24 cellular contexts compared by ENCODE assay signal in the genomic region with DNA sequence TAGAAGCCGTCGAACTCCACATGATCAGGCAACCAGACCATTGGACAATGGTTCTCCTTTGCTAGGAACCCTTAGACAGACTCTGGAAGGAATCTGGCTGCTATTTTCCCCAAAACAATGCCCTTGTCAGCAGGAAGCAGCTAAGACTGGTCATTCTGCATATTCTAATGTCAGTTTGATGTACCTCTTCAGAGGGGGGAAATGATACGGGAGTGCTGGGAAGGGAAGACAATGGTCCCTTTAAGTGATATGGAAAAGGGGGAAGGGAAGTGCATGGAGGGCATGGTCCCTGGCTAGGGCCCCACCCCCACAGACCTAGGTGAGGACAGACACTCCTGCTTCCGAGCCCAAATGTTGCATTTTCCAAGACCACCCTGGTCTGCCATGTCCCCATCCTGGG.
DNase-seq lines count a peak whose midpoint lies in the region; FAIRE-seq and TF ChIP-seq lines count a peak whose summit lies in the region.
"Had no signal": no experiment of that assay in that cellular context is flagged by ENCODE, and none has a peak within 500 bp of the region (broad histone marks: within the 10 kb centered on the region; RNA-seq: fewer than 3 reads in every experiment).

No MANE protein-coding gene starts in this region.

- TF ChIP-seq EP300 in H1 (IDR thresholded peaks at IDR 0.05; ENCODE audit: borderline replicate concordance in 1 of 2, low read depth in 2 of 2, low read length in 2 of 2) = no peak

- H3K23ac ChIP-seq in H1 (ENCODE audit: insufficient read length) = no peak overlapping the region

- H3K56ac ChIP-seq in H1 (replicated peaks; ENCODE audit: insufficient read length, low read depth, low read length) = no peak overlapping the region

- H2BK15ac ChIP-seq in H1 (ENCODE audit: low read length) = no peak overlapping the region

- no peaks in the 10 kb centered on the region for H3K79me2 ChIP-seq in H1 (ENCODE audit: control insufficient read depth in 1 of 2, insufficient read depth in 2 of 2, low read length in 2 of 2)

- H3K9ac ChIP-seq in NT2/D1 (ENCODE audit: insufficient read length, low read depth) (no peak overlapping the region), H1 (replicated peaks in 1 of 4; ENCODE audit: extremely low read depth in 1 of 4, low read depth in 3 of 4, low read length in 3 of 4) (no peak overlapping the region)
- H3K9ac ChIP-seq: BLaER1 had no signal

- H3K27ac ChIP-seq in H1 (ENCODE audit: low read depth, low read length) = no peak overlapping the region
- H3K27ac ChIP-seq: BLaER1 had no signal

- no peak overlapping the region for H3K4me3 ChIP-seq in NT2/D1 (ENCODE audit: insufficient read length, low read depth)
- no peak overlapping the region for H3K4me3 ChIP-seq in H1 (ENCODE audit: extremely low read depth in 1 of 4, insufficient read depth in 2 of 4, low read depth in 3 of 4, low read length in 4 of 4)
- H3K4me3 ChIP-seq: BLaER1 had no signal

- H3K4me2 ChIP-seq in H1 (ENCODE audit: insufficient read depth in 1 of 2, low read depth in 2 of 2, low read length in 2 of 2) = no peak overlapping the region
- H3K4me2 ChIP-seq: BLaER1 had no signal

- peak; percentile 46 for DNase-seq in NT2/D1 (ENCODE audit: low read depth, low spot score)
- DNase-seq in H1 (ENCODE audit: low read depth in 1 of 2, low spot score in 2 of 2) = no peak
- DNase-seq in iPS DF 19.7 (ENCODE audit: low read depth, low spot score) = peak; percentile 17
- no peak for DNase-seq in MV-4-11 (lab: John Stamatoyannopoulos, UW)
- DNase-seq in hippocampal formation (lab: John Stamatoyannopoulos, UW) = no peak
- DNase-seq in ureter (ENCODE audit: low spot score) = no peak
- DNase-seq in NCI-H2171 treated with DMSO at 0.1 percent for 48 hours (lab: John Stamatoyannopoulos, UW) = no peak
- DNase-seq: 8988T; ACHN; BE2C; C1 segment of cervical spinal cord; CD4-positive, alpha-beta memory T cell; CD4-positive, CD25-positive, alpha-beta regulatory T cell; CD8-positive, alpha-beta memory T cell; COR-L47; DMS 273 treated with DMSO at 0.1 percent for 48 hours; DMS153; DMS53; DMS79; GF-D8 had no signal

- H3K23me2 ChIP-seq in H1 (ENCODE audit: low read depth, low read length) = no peaks in the 10 kb centered on the region

- no peaks in the 10 kb centered on the region for H3K79me1 ChIP-seq in H1 (ENCODE audit: low read depth, low read length)

- H3K14ac ChIP-seq in H1 (ENCODE audit: insufficient read length) = no peak overlapping the region

- no peak overlapping the region for H2AFZ ChIP-seq in H1 (ENCODE audit: low read length)

- H4K20me1 ChIP-seq in H1 (replicated peaks in 1 of 2; ENCODE audit: control insufficient read depth in 1 of 2, insufficient read depth in 2 of 2, low read length in 2 of 2) = no peaks in the 10 kb centered on the region
- H4K20me1 ChIP-seq: BLaER1 had no signal

- FAIRE-seq in H1 (lab: Jason Lieb, UNC) = no peak
- FAIRE-seq: A204.1, G401.6, GM12891 had no signal

- H3K4me1 ChIP-seq in NT2/D1 (ENCODE audit: insufficient read depth, insufficient read length) (no peaks in the 10 kb centered on the region), H1 (replicated peaks in 1 of 4; ENCODE audit: control insufficient read depth in 3 of 4, insufficient read depth in 4 of 4, low read length in 3 of 4) (no peaks in the 10 kb centered on the region)
- H3K4me1 ChIP-seq: BE2C, BLaER1 had no signal

- H3K18ac ChIP-seq in H1 (ENCODE audit: extremely low read depth, low read length) = no peak overlapping the region

- POLR2A ChIA-PET in H1 (lab: Charles Lee; ENCODE audit: partially characterized antibody) = no interaction called here

- TF ChIP-seq RAD21 in H1 (IDR thresholded peaks at IDR 0.05 in 1 of 2, conservative IDR thresholded peaks at IDR 0.05 in 1 of 2; ENCODE audit: low read depth in 2 of 2, low read length in 2 of 2) = no peak

- no peak overlapping the region for H2BK120ac ChIP-seq in H1 (replicated peaks; ENCODE audit: low read depth, low read length)

- no peak overlapping the region for H4K91ac ChIP-seq in H1 (replicated peaks; ENCODE audit: insufficient read length, low read length)

- peak overlapping the region; percentile 76 for H3K4ac ChIP-seq in H1 (replicated peaks; ENCODE audit: insufficient read length, low read depth, low read length)

- H4K5ac ChIP-seq in H1 (ENCODE audit: insufficient read length, low read depth, low read length) = no peak overlapping the region

- H2BK5ac ChIP-seq in H1 (ENCODE audit: low read depth, low read length) = no peak overlapping the region

- CTCF ChIA-PET in H1 (lab: Charles Lee; ENCODE audit: partially characterized antibody) = interaction anchor here (1.3 kb wide), 1 partner anchor 32 kb away, joined by 3 read pairs; no protein-coding TSS in a partner anchor

- no peak overlapping the region for H2AK5ac ChIP-seq in H1 (ENCODE audit: low read depth, low read length)

- H2BK12ac ChIP-seq in H1 (ENCODE audit: low read depth, low read length) = no peak overlapping the region

- H3K9me3 ChIP-seq in NT2/D1 (ENCODE audit: insufficient read depth, low read length) (no peaks in the 10 kb centered on the region), H1 (ENCODE audit: insufficient read depth in 2 of 2, low read depth in 1 of 2, low read length in 1 of 2) (no peaks in the 10 kb centered on the region)
- H3K9me3 ChIP-seq: BE2C, BLaER1 had no signal

- H2BK20ac ChIP-seq in H1 (ENCODE audit: low read length) = no peak overlapping the region

- H3K27me3 ChIP-seq in NT2/D1 (ENCODE audit: insufficient read depth, insufficient read length) (no peaks in the 10 kb centered on the region), H1 (replicated peaks in 1 of 4; ENCODE audit: control insufficient read depth in 3 of 4, extremely low read depth in 1 of 4, insufficient read depth in 3 of 4, low read length in 3 of 4) (no peaks in the 10 kb centered on the region)
- H3K27me3 ChIP-seq: BE2C, BLaER1 had no signal

- WGBS in H1 (ENCODE audit: extremely low coverage in 1 of 2, insufficient coverage in 1 of 2, insufficient read length in 1 of 2, insufficient replicate concordance in 2 of 2, low coverage in 1 of 2, low lambda C conversion rate in 2 of 2, missing lambda C conversion rate in 1 of 2), 2 experiments = 88% methylated on average over 4 of the region's 4 CpGs; no CpG with 5 or more reads in 1 of the 2 experiments

- TF ChIP-seq POLR2A in H1 (IDR thresholded peaks at IDR 0.05; ENCODE audit: control extremely low read depth in 1 of 2, low read depth in 2 of 2, low read length in 2 of 2) = no peak

- no peak overlapping the region for H4K8ac ChIP-seq in H1 (ENCODE audit: extremely low read depth, insufficient read depth, low read length)

- no peak for TF ChIP-seq CTCF in H1 (IDR thresholded peaks at IDR 0.05; ENCODE audit: control extremely low read depth in 1 of 3, insufficient read depth in 1 of 3, low read depth in 1 of 3, low read length in 3 of 3)

- H3K36me3 ChIP-seq in NT2/D1 (ENCODE audit: insufficient read depth, insufficient read length, low read length) (no peaks in the 10 kb centered on the region), H1 (ENCODE audit: control insufficient read depth in 2 of 4, insufficient read depth in 4 of 4, low read length in 3 of 4) (no peaks in the 10 kb centered on the region)
- H3K36me3 ChIP-seq: BE2C, BLaER1 had no signal

TF ChIP-seq in H1, 55 proteins besides CTCF, POLR2A, EP300 and RAD21:
- no peak for TF ChIP-seq NRF1 (IDR thresholded peaks at IDR 0.05; ENCODE audit: low read depth, low read length)
- no peak for TF ChIP-seq NANOG (IDR thresholded peaks at IDR 0.05; ENCODE audit: insufficient read depth, low read depth, low read length, poor library complexity, severe bottlenecking)
- TF ChIP-seq TBP (IDR thresholded peaks at IDR 0.05; ENCODE audit: low read depth, low read length) = no peak
- no peak for TF ChIP-seq CTBP2 (IDR thresholded peaks at IDR 0.05; ENCODE audit: borderline replicate concordance, insufficient read depth, insufficient read length, low read length)
- TF ChIP-seq HDAC6 (IDR thresholded peaks at IDR 0.05; ENCODE audit: low read depth, low read length) = no peak
- no peak for TF ChIP-seq TCF12 (IDR thresholded peaks at IDR 0.05; ENCODE audit: low read depth, low read length)
- TF ChIP-seq, protein P1, sequence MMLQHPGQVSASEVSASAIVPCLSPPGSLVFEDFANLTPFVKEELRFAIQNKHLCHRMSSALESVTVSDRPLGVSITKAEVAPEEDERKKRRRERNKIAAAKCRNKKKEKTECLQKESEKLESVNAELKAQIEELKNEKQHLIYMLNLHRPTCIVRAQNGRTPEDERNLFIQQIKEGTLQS (IDR thresholded peaks at IDR 0.05; ENCODE audit: insufficient read depth, low read depth, low read length) = no peak
- TF ChIP-seq POU5F1 (IDR thresholded peaks at IDR 0.05; ENCODE audit: low read depth, low read length) = 0 out of 2 replicates have a peak, but pooled peaks have one; percentile 12
- TF ChIP-seq SIRT6 (IDR thresholded peaks at IDR 0.05; ENCODE audit: low read length) = no peak

Comparison
In these comparisons a context has a peak if more than half of its experiments do, and no peak if none do; other contexts are left out.
1. DNase-seq: peak in NT2/D1 (single experiment) and iPS DF 19.7 (single experiment); none in H1 (0 of 2), MV-4-11 (single experiment), hippocampal formation (0 of 2), ureter (single experiment) and NCI-H2171 treated with DMSO at 0.1 percent for 48 hours (single experiment).